ENCODE assay signal across 13 cellular contexts in the genomic region with DNA sequence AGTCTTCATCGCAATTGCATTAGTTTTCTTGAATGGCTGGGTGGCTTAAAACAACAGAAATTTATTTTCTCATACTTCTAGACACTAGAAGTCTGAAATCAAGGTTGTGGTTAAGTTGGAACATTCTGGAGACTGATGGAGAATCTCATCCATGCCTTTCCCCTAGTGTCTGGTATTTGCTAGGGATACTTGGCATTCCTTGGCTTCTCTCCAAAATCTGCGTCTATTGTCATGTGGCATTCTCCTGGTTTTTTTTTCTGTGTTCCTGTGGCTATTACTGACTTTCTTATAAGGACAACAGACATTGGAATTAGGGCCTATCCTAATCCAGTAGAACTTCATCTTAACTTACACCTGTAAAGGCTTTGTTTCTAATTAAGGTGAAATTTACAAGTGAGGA.
DNase-seq lines count a peak whose midpoint lies in the region; ATAC-seq and TF ChIP-seq lines count a peak whose summit lies in the region.
"Had no signal": no experiment of that assay in that cellular context is flagged by ENCODE, and none has a peak within 500 bp of the region (broad histone marks: within the 10 kb centered on the region; RNA-seq: fewer than 3 reads in every experiment).

No MANE protein-coding gene starts in this region.

- no peaks in the 10 kb centered on the region for H3K36me3 ChIP-seq in mesendoderm (ENCODE audit: control insufficient read depth, insufficient read depth, low read length)
- H3K36me3 ChIP-seq: heart right ventricle, neutrophil had no signal

- no peak overlapping the region for H3K23ac ChIP-seq in mesendoderm (ENCODE audit: low read length)

- ATAC-seq in GM18858 (IDR thresholded peaks at IDR 0.05; ENCODE audit: unreplicated experiment) = no peak
- no peak for ATAC-seq in GM18517 (IDR thresholded peaks at IDR 0.05; ENCODE audit: unreplicated experiment)
- ATAC-seq: activated CD8-positive, alpha-beta memory T cell treated with anti-CD3 and anti-CD28 coated beads, Interleukin-2, amount 10 ng/mL, durations not matched to agents 7 days and 5 days; heart right ventricle; Right ventricle myocardium inferior had no signal

- no peaks in the 10 kb centered on the region for H3K4me1 ChIP-seq in mesendoderm (ENCODE audit: control insufficient read depth, low read depth, low read length)
- H3K4me1 ChIP-seq: heart right ventricle had no signal

- TF ChIP-seq CTCF in GM10266 (IDR thresholded peaks at IDR 0.05; ENCODE audit: control insufficient read depth, insufficient read depth, low read depth, missing control alignments) = no peak

- no peak overlapping the region for H3K4me2 ChIP-seq in mesendoderm (ENCODE audit: low read length)

- H3K56ac ChIP-seq in mesendoderm (ENCODE audit: low read length) = no peak overlapping the region

- H4K5ac ChIP-seq in mesendoderm (ENCODE audit: low read length) = no peak overlapping the region

- H3K27me3 ChIP-seq in mesendoderm (ENCODE audit: insufficient read depth, low read length, poor library complexity) = no peaks in the 10 kb centered on the region
- H3K27me3 ChIP-seq: heart right ventricle, neutrophil had no signal

- no peak overlapping the region for H3K9ac ChIP-seq in mesendoderm (ENCODE audit: low read length)

- H4K8ac ChIP-seq in mesendoderm (ENCODE audit: low read depth, low read length) = no peak overlapping the region

- no peak overlapping the region for H2BK15ac ChIP-seq in mesendoderm (replicated peaks; ENCODE audit: low read depth)

- H3K4me3 ChIP-seq in mesendoderm (ENCODE audit: low read length) = no peak overlapping the region
- H3K4me3 ChIP-seq: heart right ventricle had no signal

- DNase-seq in ELR (ENCODE audit: low read depth) (peak; percentile 84), NCI-H2029 treated with DMSO at 0.1 percent for 48 hours (lab: John Stamatoyannopoulos, UW) (peak; percentile 34), cerebellar cortex (ENCODE audit: low spot score) (peak; percentile 12), mesendoderm (peak; percentile 94), DMS153 (lab: John Stamatoyannopoulos, UW) (no peak), GM10266 (ENCODE audit: extremely low spot score) (no peak)
- DNase-seq: activated CD8-positive, alpha-beta memory T cell treated with anti-CD3 and anti-CD28 coated beads, Interleukin-2, amount 10 ng/mL, durations not matched to agents 7 days and 5 days; heart right ventricle; NCI-H1048 had no signal

- H3K4ac ChIP-seq in mesendoderm (ENCODE audit: low read depth, low read length) = no peak overlapping the region

- no peak overlapping the region for H3K27ac ChIP-seq in mesendoderm (ENCODE audit: low read depth, low read length)
- H3K27ac ChIP-seq: heart right ventricle, neutrophil had no signal

- no peak overlapping the region for H3K18ac ChIP-seq in mesendoderm (ENCODE audit: low read length)

- no peaks in the 10 kb centered on the region for H3K79me2 ChIP-seq in mesendoderm (ENCODE audit: control insufficient read depth, insufficient read depth, low read length)

- WGBS in mesendoderm (ENCODE audit: extremely low coverage, insufficient coverage, low lambda C conversion rate) = no CpG with 5 or more reads among the region's 2 CpGs

- H2AK5ac ChIP-seq in mesendoderm (ENCODE audit: low read length) = no peak overlapping the region

- H2BK120ac ChIP-seq in mesendoderm (ENCODE audit: low read depth, low read length) = no peak overlapping the region

- no peaks in the 10 kb centered on the region for H3K79me1 ChIP-seq in mesendoderm (ENCODE audit: low read length)

- no peak overlapping the region for H2BK5ac ChIP-seq in mesendoderm (ENCODE audit: low read length)

Comparison
In these comparisons a context has a peak if more than half of its experiments do, and no peak if none do; other contexts are left out.
1. DNase-seq: peak in ELR (single experiment), NCI-H2029 treated with DMSO at 0.1 percent for 48 hours (single experiment), cerebellar cortex (single experiment) and mesendoderm (single experiment); none in DMS153 (single experiment) and GM10266 (single experiment).